ENCODE assay signal across 8 cellular contexts in genomic region chr7:44257618-44258422, GRCh38. TPM values are rescaled to one million over a fixed set of nuclear protein-coding genes. Genes with fewer than 3 reads are reported as not detected.
DNase-seq lines count a peak whose midpoint lies in the region; ATAC-seq and TF ChIP-seq lines count a peak whose summit lies in the region.

No MANE protein-coding gene starts in this region.

- no peaks in the 10 kb centered on the region for H3K36me3 Mint-ChIP-seq in T-cell
- no peaks in the 10 kb centered on the region; the same call in 2 of the 3 replicates for H3K36me3 Mint-ChIP-seq in GM23338 (ENCODE audit: low read depth)

- H3K4me2 ChIP-seq in GM23338: no peak overlapping the region

- H3K36me3 ChIP-seq in spleen (no peaks in the 10 kb centered on the region), GM23338 (ENCODE audit: insufficient read depth) (no peaks in the 10 kb centered on the region)

- H3K4me3 Mint-ChIP-seq in T-cell (peak overlapping the region; percentile 29 to 63 (median 58)), GM23338 (no peak overlapping the region)

- POLR2A ChIA-PET in T-cell (lab: Charles Lee): interaction anchor here in 1 of 2 donors (0.6 kb wide), 1 partner anchor 114 kb away, joined by 5 read pairs; no protein-coding TSS in a partner anchor

- CTCF ChIA-PET in T-cell (lab: Charles Lee): interaction anchor here (0.6 to 1.1 kb wide), 2 partner anchors 16 to 850 kb away, joined by 3 read pairs; no protein-coding TSS in a partner anchor

- H4K20me1 ChIP-seq in GM23338 (replicated peaks; ENCODE audit: insufficient read depth): no peaks in the 10 kb centered on the region; the same call in 1 of the 2 replicates

- DNase-seq in AG09309 (ENCODE audit: low read depth) (peak; percentile 57), GM19238 (ENCODE audit: insufficient read length, low spot score) (peak; percentile 74), T-cell (peak; percentile 38 to 71 (median 54)), amniotic epithelial cell (ENCODE audit: low read depth) (peak; percentile 88), right cardiac atrium (peak; percentile 84 to 89 (median 89)), spleen (peak; percentile 91), GM23338 (ENCODE audit: low spot score) (no peak)

- H3K4me1 Mint-ChIP-seq in T-cell (peaks cover 25 to 29% (median 27%) of the 10 kb centered on the region in 3 donors), GM23338 (peaks cover 5% of the 10 kb centered on the region)

- no peaks in the 10 kb centered on the region for H3K9me3 Mint-ChIP-seq in T-cell
- peaks cover 8% of the 10 kb centered on the region for H3K9me3 Mint-ChIP-seq in GM23338

- H3K9me3 ChIP-seq in right cardiac atrium (ENCODE audit: control insufficient read depth, low read length) (no peaks in the 10 kb centered on the region), spleen (no peaks in the 10 kb centered on the region)

- H3K27me3 Mint-ChIP-seq in T-cell (peaks cover 0 to 5% of the 10 kb centered on the region in 2 donors), GM23338 (ENCODE audit: insufficient read depth, low read depth, poor library complexity) (peaks cover 17% of the 10 kb centered on the region)

- H3K4me1 ChIP-seq in right cardiac atrium (ENCODE audit: control insufficient read depth, insufficient read depth, low read length) (peaks cover 27% of the 10 kb centered on the region), spleen (peaks cover 23 to 49% (median 29%) of the 10 kb centered on the region in 6 donors), GM23338 (ENCODE audit: insufficient read depth) (no peaks in the 10 kb centered on the region)

- H3K27me3 ChIP-seq in right cardiac atrium (ENCODE audit: control insufficient read depth, insufficient read depth) (no peaks in the 10 kb centered on the region), spleen (replicated peaks in 1 of 7) (no peaks in the 10 kb centered on the region), GM23338 (ENCODE audit: insufficient read depth) (no peaks in the 10 kb centered on the region)

- ATAC-seq in HG03354 (IDR thresholded peaks at IDR 0.05; ENCODE audit: poor library complexity, severe bottlenecking, unreplicated experiment) (peak; percentile 86), T-cell (replicated peaks in 1 of 4) (peak; percentile 91 to 95 (median 94)), right cardiac atrium (peak; percentile 88 to 94), GM23338 (no peak)

- H3K79me2 ChIP-seq in GM23338 (replicated peaks; ENCODE audit: insufficient read depth): no peaks in the 10 kb centered on the region

- TF ChIP-seq CTCF in AG09309 (IDR thresholded peaks at IDR 0.05; ENCODE audit: control insufficient read depth, insufficient read depth, low read depth, low read length, missing control alignments): no peak
- peak in 5 of 11 experiments; percentile 12 to 48 (median 13) for TF ChIP-seq CTCF in spleen (IDR thresholded peaks at IDR 0.05 in 8 of 11, conservative IDR thresholded peaks at IDR 0.05 in 3 of 11)
- TF ChIP-seq CTCF in GM23338 (conservative IDR thresholded peaks at IDR 0.05; ENCODE audit: low read depth in 2 of 2): no peak

- WGBS in right cardiac atrium: 14% methylated on average over 18 of the region's 18 CpGs
- 16 to 31% (median 18%) methylated on average over 11 to 18 of the region's 18 CpGs for WGBS in spleen, 5 donors

- H3K9me2 ChIP-seq in GM23338 (ENCODE audit: insufficient read depth): no peaks in the 10 kb centered on the region

- H3K27ac ChIP-seq in right cardiac atrium (ENCODE audit: low read length) (peak overlapping the region; percentile 78), spleen (peak overlapping the region; percentile 53 to 87 (median 78)), GM23338 (ENCODE audit: low read depth) (no peak overlapping the region)

- TF ChIP-seq POLR2A in spleen (IDR thresholded peaks at IDR 0.05): no peak

- no peaks in the 10 kb centered on the region for H3F3A ChIP-seq in GM23338 (replicated peaks; ENCODE audit: low read depth)

- H3K27ac Mint-ChIP-seq in T-cell (peak overlapping the region; percentile 90 to 94), GM23338 (no peak overlapping the region)

- H3K4me3 ChIP-seq in AG09309 (ENCODE audit: control insufficient read depth, low read depth, low read length): no peak overlapping the region
- no peak overlapping the region for H3K4me3 ChIP-seq in right cardiac atrium (ENCODE audit: low read length)
- H3K4me3 ChIP-seq in spleen: peak overlapping the region in 1 of 8 donors; percentile 31
- H3K4me3 ChIP-seq in GM23338: no peak overlapping the region

- no peak overlapping the region for H2AFZ ChIP-seq in GM23338

- intact Hi-C loops in right cardiac atrium (cut with DNase I) (loop anchor here in 1 of 4 donors (5.0 kb wide), 1 partner anchor 34 kb away; no protein-coding TSS in a partner anchor), spleen (cut with DNase I; ENCODE audit: low total_unique reads) (no loop called here)

TF ChIP-seq in GM23338, 12 proteins besides CTCF, POLR2A, EP300 and RAD21 (continues in another document):
- TF ChIP-seq ZNF462 (CRISPR knock-in tag; IDR thresholded peaks at IDR 0.05): no peak

RNA-seq across cellular contexts. Expression of gene YKT6, which starts 57.0 kb away (rescaled TPM):
- total RNA-seq in T-cell (10 to 100 TPM; 55.1 to 74.3 (median 60.2) TPM), right cardiac atrium (10 to 100 TPM; 48.1 to 63.4 (median 52.2) TPM), spleen (10 to 100 TPM; 51.9 to 66.4 (median 56.6) TPM)
- polyA plus RNA-seq in right cardiac atrium (38.8 TPM), spleen (10 to 100 TPM; 26.9 to 49.0 (median 30.1) TPM), GM23338 (2016; fragmentation: Nextera tagmentation; extraction: Ambion mirVana) (29.2 and 33.5 TPM in 2 replicates)
- 94.5 and 114 TPM in 2 replicates for total RNA-seq in GM23338 (2014; rRNA removed; shearing (Covaris generic))
